Comparison of ENCODE assay signal across 24 cellular contexts in genomic region chr17:9036336-9036735, GRCh38.
"Had no signal": no experiment of that assay in that cellular context is flagged by ENCODE, and none has a peak within 500 bp of the region (broad histone marks: within the 10 kb centered on the region; RNA-seq: fewer than 3 reads in every experiment).

No MANE protein-coding gene starts in this region.

- H3K27me3 ChIP-seq: brain microvascular endothelial cell had no signal

- H3K4me3 Mint-ChIP-seq: activated CD4-positive, alpha-beta memory T cell treated with anti-CD3 and anti-CD28 coated beads for 36 hours; activated CD4-positive, alpha-beta T cell treated with anti-CD3 and anti-CD28 coated beads, Interleukin-2, amount 10 ng/mL, durations not matched to agents 7 days and 5 days; activated naive CD4-positive, alpha-beta T cell treated with anti-CD3 and anti-CD28 coated beads, Interleukin-2, amount 10 ng/mL, durations not matched to agents 7 days and 5 days; activated naive CD8-positive, alpha-beta T cell treated with anti-CD3 and anti-CD28 coated beads for 36 hours; activated T-cell treated with anti-CD3 and anti-CD28 coated beads, Interleukin-2, amount 50 U/mL, for 72 hours had no signal

- H3K4me3 ChIP-seq: cardiac muscle cell had no signal

- H3K4me1 Mint-ChIP-seq: activated CD4-positive, alpha-beta T cell treated with anti-CD3 and anti-CD28 coated beads, Interleukin-2, amount 10 ng/mL, durations not matched to agents 7 days and 5 days; activated naive CD4-positive, alpha-beta T cell treated with anti-CD3 and anti-CD28 coated beads, Interleukin-2, amount 10 ng/mL, durations not matched to agents 7 days and 5 days; activated naive CD8-positive, alpha-beta T cell treated with anti-CD3 and anti-CD28 coated beads for 36 hours had no signal

- H3K36me3 ChIP-seq: brain microvascular endothelial cell, cardiac muscle cell had no signal

- H3K27ac ChIP-seq: brain microvascular endothelial cell, cardiac muscle cell, VCaP had no signal

- H3K27ac Mint-ChIP-seq: activated CD4-positive, alpha-beta memory T cell treated with anti-CD3 and anti-CD28 coated beads for 36 hours; activated CD4-positive, alpha-beta T cell treated with anti-CD3 and anti-CD28 coated beads, Interleukin-2, amount 10 ng/mL, durations not matched to agents 7 days and 5 days; activated naive CD4-positive, alpha-beta T cell treated with anti-CD3 and anti-CD28 coated beads, Interleukin-2, amount 10 ng/mL, durations not matched to agents 7 days and 5 days; activated naive CD8-positive, alpha-beta T cell treated with anti-CD3 and anti-CD28 coated beads for 36 hours; activated T-cell treated with anti-CD3 and anti-CD28 coated beads, Interleukin-2, amount 50 U/mL, for 72 hours; activated T-helper 2 cell treated with anti-CD3 and anti-CD28 coated beads, Interferon-gamma antibody, Interleukin-2, Interleukin-4, amounts not matched to agents 10 μg/mL and 5 μg/mL and 100 μg/mL, durations not matched to agents 14 hours and 24 hours and 36 hours had no signal

- H3K9me3 Mint-ChIP-seq: activated CD4-positive, alpha-beta T cell treated with anti-CD3 and anti-CD28 coated beads, Interleukin-2, amount 10 ng/mL, durations not matched to agents 7 days and 5 days; activated naive CD4-positive, alpha-beta T cell treated with anti-CD3 and anti-CD28 coated beads, Interleukin-2, amount 10 ng/mL, durations not matched to agents 7 days and 5 days; activated T-cell treated with anti-CD3 and anti-CD28 coated beads, Interleukin-2, amount 50 U/mL, for 72 hours had no signal

- H3K36me3 Mint-ChIP-seq: activated CD4-positive, alpha-beta memory T cell treated with anti-CD3 and anti-CD28 coated beads for 36 hours; activated naive CD4-positive, alpha-beta T cell treated with anti-CD3 and anti-CD28 coated beads, Interleukin-2, amount 10 ng/mL, durations not matched to agents 7 days and 5 days had no signal

- DNase-seq: activated CD4-positive, alpha-beta memory T cell treated with anti-CD3 and anti-CD28 coated beads for 36 hours; activated CD4-positive, alpha-beta T cell treated with anti-CD3 and anti-CD28 coated beads, Interleukin-2, amount 10 ng/mL, durations not matched to agents 7 days and 5 days; activated CD4-positive, CD25-positive, alpha-beta regulatory T cell; activated CD8-positive, alpha-beta memory T cell treated with anti-CD3 and anti-CD28 coated beads for 24 hours; activated gamma-delta T cell treated with Interleukin-2 at 50 U/mL for 16 hours; activated naive CD4-positive, alpha-beta T cell treated with anti-CD3 and anti-CD28 coated beads, Interleukin-2, amount 10 ng/mL, durations not matched to agents 7 days and 5 days; activated naive CD8-positive, alpha-beta T cell treated with anti-CD3 and anti-CD28 coated beads for 36 hours; activated T-cell treated with anti-CD3 and anti-CD28 coated beads for 4 hours; activated T-cell treated with anti-CD3 and anti-CD28 coated beads, Interleukin-2, amount 50 U/mL, for 72 hours; brain microvascular endothelial cell; KG1; NCI-H1105; NCI-H1436; NCI-H1694 treated with DMSO at 0.1 percent for 48 hours; NCI-H2081; NCI-H446; NCI-H524; PC-3; SHP77 treated with DMSO at 0.1 percent for 48 hours; T-helper 2 cell; T1000 had no signal
